31 cellular contexts compared by ENCODE assay signal in the genomic region with DNA sequence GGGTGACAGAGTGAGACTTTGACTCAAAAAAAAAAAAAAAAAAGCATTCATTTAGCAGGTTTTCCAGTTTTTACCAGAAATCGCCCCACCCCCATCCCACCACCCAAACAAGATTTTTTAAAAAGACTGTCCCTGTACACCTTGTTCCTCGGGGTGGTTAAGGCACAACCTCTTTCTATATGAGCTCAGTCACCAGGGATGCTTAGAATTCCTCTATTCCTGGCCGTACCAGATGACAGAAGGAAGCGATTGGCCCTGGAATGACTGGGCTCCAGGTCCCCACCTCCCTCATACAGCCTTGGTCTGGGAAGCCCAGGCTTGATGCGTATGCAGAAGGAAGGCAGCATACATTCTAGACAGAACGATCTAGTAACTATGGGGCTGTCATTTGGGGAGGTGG. TPM values are rescaled to one million over a fixed set of nuclear protein-coding genes. Genes with fewer than 3 reads are reported as not detected.
A peak's percentile ranks its signal among the peaks of the same experiment; 100 is the strongest.
DNase-seq lines count a peak whose midpoint lies in the region; ATAC-seq and TF ChIP-seq lines count a peak whose summit lies in the region.
"Had no signal": no experiment of that assay in that cellular context is flagged by ENCODE, and none has a peak within 500 bp of the region (broad histone marks: within the 10 kb centered on the region; RNA-seq: fewer than 3 reads in every experiment).

No MANE protein-coding gene starts in this region.

- TF ChIP-seq CTCF in VCaP (conservative IDR thresholded peaks at IDR 0.05) (no peak), foreskin keratinocyte (conservative IDR thresholded peaks at IDR 0.05) (no peak)

- H3K4me3 Mint-ChIP-seq in activated T-cell treated with anti-CD3 and anti-CD28 coated beads, Interleukin-2, amount 50 U/mL, for 24 hours, result no peak overlapping the region
- H3K4me3 Mint-ChIP-seq in activated T-cell treated with anti-CD3 and anti-CD28 coated beads, Interleukin-2, amount 50 U/mL, for 4 hours, result no peak overlapping the region
- H3K4me3 Mint-ChIP-seq: activated CD4-positive, alpha-beta memory T cell treated with anti-CD3 and anti-CD28 coated beads, Interleukin-2, amount 10 ng/mL, durations not matched to agents 7 days and 5 days; activated T-helper 17 cell treated with anti-CD3 and anti-CD28 coated beads, Interleukin-2, amount 50 U/mL, for 72 hours; GM23338; memory B cell; nephron progenitor cell had no signal

- no peaks in the 10 kb centered on the region for H3K27me3 Mint-ChIP-seq in activated T-cell treated with anti-CD3 and anti-CD28 coated beads, Interleukin-2, amount 50 U/mL, for 24 hours
- no peaks in the 10 kb centered on the region for H3K27me3 Mint-ChIP-seq in activated T-cell treated with anti-CD3 and anti-CD28 coated beads, Interleukin-2, amount 50 U/mL, for 4 hours (ENCODE audit: low read depth)
- H3K27me3 Mint-ChIP-seq: activated CD4-positive, alpha-beta memory T cell treated with anti-CD3 and anti-CD28 coated beads, Interleukin-2, amount 10 ng/mL, durations not matched to agents 7 days and 5 days; activated T-helper 17 cell treated with anti-CD3 and anti-CD28 coated beads, Interleukin-2, amount 50 U/mL, for 72 hours; memory B cell had no signal

- H3K9ac ChIP-seq in skeletal muscle tissue (ENCODE audit: low read depth in 1 of 3, low read length in 3 of 3), result no peak overlapping the region

- H3K36me3 ChIP-seq in skeletal muscle tissue (ENCODE audit: control insufficient read depth in 3 of 3, insufficient read depth in 3 of 3, low read length in 3 of 3), result peaks cover 38 to 39% (median 38%) of the 10 kb centered on the region in 3 donors

- H3K27ac ChIP-seq in VCaP (0 out of 2 replicates have a peak overlapping the region, but pooled peaks have one; percentile 1), foreskin keratinocyte (peak overlapping the region; percentile 71), skeletal muscle tissue (ENCODE audit: low read depth, low read length) (peak overlapping the region; percentile 94)
- H3K27ac ChIP-seq: C4-2B, heart right ventricle had no signal

- H3K4me1 ChIP-seq in foreskin keratinocyte (peaks cover 18% of the 10 kb centered on the region), skeletal muscle tissue (ENCODE audit: control insufficient read depth in 3 of 3, insufficient read depth in 3 of 3, low read length in 3 of 3) (peaks cover 15 to 35% (median 18%) of the 10 kb centered on the region in 3 donors)

- no peak overlapping the region for H3K4me3 ChIP-seq in skeletal muscle tissue (ENCODE audit: low read length in 3 of 3)
- H3K4me3 ChIP-seq: GM23338, heart right ventricle, skin epidermis had no signal

- no peaks in the 10 kb centered on the region for H3K9me3 Mint-ChIP-seq in activated T-cell treated with anti-CD3 and anti-CD28 coated beads, Interleukin-2, amount 50 U/mL, for 24 hours
- no peaks in the 10 kb centered on the region for H3K9me3 Mint-ChIP-seq in activated T-cell treated with anti-CD3 and anti-CD28 coated beads, Interleukin-2, amount 50 U/mL, for 4 hours
- H3K9me3 Mint-ChIP-seq: activated CD4-positive, alpha-beta memory T cell treated with anti-CD3 and anti-CD28 coated beads, Interleukin-2, amount 10 ng/mL, durations not matched to agents 7 days and 5 days; activated naive CD4-positive, alpha-beta T cell treated with anti-CD3 and anti-CD28 coated beads, Interleukin-2, amount 50 U/mL, for 72 hours; activated T-helper 17 cell treated with anti-CD3 and anti-CD28 coated beads, Interleukin-2, amount 50 U/mL, for 72 hours; GM23338; memory B cell; nephron progenitor cell had no signal

- ATAC-seq in activated T-cell treated with anti-CD3 and anti-CD28 coated beads, Interleukin-2, amount 50 U/mL, for 4 hours, result no peak
- no peak for ATAC-seq in foreskin keratinocyte
- ATAC-seq in HG03457 (IDR thresholded peaks at IDR 0.05; ENCODE audit: unreplicated experiment), result no peak
- no peak for ATAC-seq in GM18517 (IDR thresholded peaks at IDR 0.05; ENCODE audit: unreplicated experiment)
- ATAC-seq: activated naive CD4-positive, alpha-beta T cell treated with anti-CD3 and anti-CD28 coated beads, Interleukin-2, amount 50 U/mL, for 72 hours; activated T-helper 17 cell treated with anti-CD3 and anti-CD28 coated beads, Interleukin-2, amount 50 U/mL, for 72 hours; heart right ventricle; left cardiac atrium; PC-3 had no signal

- DNase-seq in activated T-cell treated with anti-CD3 and anti-CD28 coated beads, Interleukin-2, amount 50 U/mL, for 24 hours, result no peak
- DNase-seq in activated T-cell treated with anti-CD3 and anti-CD28 coated beads, Interleukin-2, amount 50 U/mL, for 4 hours, result no peak
- DNase-seq in foreskin keratinocyte (no peak), NCI-H1105 (lab: John Stamatoyannopoulos, UW) (no peak)
- DNase-seq: 8988T; activated CD4-positive, alpha-beta memory T cell treated with anti-CD3 and anti-CD28 coated beads, Interleukin-2, amount 10 ng/mL, durations not matched to agents 7 days and 5 days; activated CD4-positive, CD25-positive, alpha-beta regulatory T cell treated with anti-CD3 and anti-CD28 coated beads, Interleukin-2, amount 50 U/mL, for 72 hours; activated CD8-positive, alpha-beta memory T cell treated with anti-CD3 and anti-CD28 coated beads, Interleukin-2, amount 50 U/mL, for 4 hours; DMS79; effector CD4-positive, alpha-beta T cell; erythroblast; heart right ventricle; left cardiac atrium; NCI-H2029; NCI-H524 treated with DMSO at 0.1 percent for 48 hours; nephron progenitor cell; NK-92 treated with Interleukin-12 subunit alpha and Interleukin-12 subunit beta, amount 100 ng/mL, for 24 hours; PC-3; Right ventricle myocardium superior; stimulated activated naive CD4-positive, alpha-beta T cell; T-helper 2 cell had no signal

- no peaks in the 10 kb centered on the region for H3K9me3 ChIP-seq in skeletal muscle tissue (ENCODE audit: control insufficient read depth in 3 of 3, low read length in 3 of 3)
- H3K9me3 ChIP-seq: heart right ventricle had no signal

- peaks cover 14% of the 10 kb centered on the region for H3K4me1 Mint-ChIP-seq in activated T-cell treated with anti-CD3 and anti-CD28 coated beads, Interleukin-2, amount 50 U/mL, for 24 hours (ENCODE audit: low read depth)
- H3K4me1 Mint-ChIP-seq in activated T-cell treated with anti-CD3 and anti-CD28 coated beads, Interleukin-2, amount 50 U/mL, for 4 hours (ENCODE audit: low read depth), result peaks cover 7% of the 10 kb centered on the region
- H3K4me1 Mint-ChIP-seq: activated T-helper 17 cell treated with anti-CD3 and anti-CD28 coated beads, Interleukin-2, amount 50 U/mL, for 72 hours; memory B cell had no signal

- peaks cover 68% of the 10 kb centered on the region for H3K36me3 Mint-ChIP-seq in activated T-cell treated with anti-CD3 and anti-CD28 coated beads, Interleukin-2, amount 50 U/mL, for 24 hours (ENCODE audit: low read depth)
- H3K36me3 Mint-ChIP-seq in activated T-cell treated with anti-CD3 and anti-CD28 coated beads, Interleukin-2, amount 50 U/mL, for 4 hours (ENCODE audit: insufficient read depth), result peaks cover 2% of the 10 kb centered on the region
- H3K36me3 Mint-ChIP-seq: activated naive CD4-positive, alpha-beta T cell treated with anti-CD3 and anti-CD28 coated beads, Interleukin-2, amount 50 U/mL, for 72 hours had no signal

- H3K27ac Mint-ChIP-seq in activated T-cell treated with anti-CD3 and anti-CD28 coated beads, Interleukin-2, amount 50 U/mL, for 24 hours, result peak overlapping the region; percentile 50
- H3K27ac Mint-ChIP-seq: activated CD4-positive, alpha-beta memory T cell treated with anti-CD3 and anti-CD28 coated beads, Interleukin-2, amount 10 ng/mL, durations not matched to agents 7 days and 5 days; activated T-helper 17 cell treated with anti-CD3 and anti-CD28 coated beads, Interleukin-2, amount 50 U/mL, for 72 hours; memory B cell had no signal

- no peaks in the 10 kb centered on the region for H3K27me3 ChIP-seq in foreskin keratinocyte
- H3K27me3 ChIP-seq in skeletal muscle tissue (ENCODE audit: control insufficient read depth in 3 of 3, insufficient read depth in 3 of 3, low read length in 3 of 3), result no peaks in the 10 kb centered on the region
- H3K27me3 ChIP-seq: heart right ventricle had no signal

RNA-seq across cellular contexts. Expression of a gene that starts 25.6 kb away (rescaled TPM):
- total RNA-seq in activated T-cell treated with anti-CD3 and anti-CD28 coated beads, Interleukin-2, amount 50 U/mL, for 4 hours, result 10 to 100 TPM; 32.8 to 45.1 (median 43.3) TPM
- total RNA-seq in foreskin keratinocyte (60.1 and 69.6 TPM in 2 replicates), skeletal muscle tissue (185 TPM)
- 75.0 and 88.2 TPM in 2 replicates for polyA plus RNA-seq in foreskin keratinocyte

Comparison
In these comparisons a context has a peak if more than half of its experiments do, and no peak if none do; other contexts are left out.
1. H3K27ac ChIP-seq: peak in every context shown above with its lines; median percentile 94 in skeletal muscle tissue; 71 in foreskin keratinocyte; 1 in VCaP.